Comparison of ENCODE assay signal across 8 cellular contexts in genomic region chr17:7328840-7329359, GRCh38. TPM values are rescaled to one million over a fixed set of nuclear protein-coding genes. Genes with fewer than 3 reads are reported as not detected.
DNase-seq lines count a peak whose midpoint lies in the region; ATAC-seq and TF ChIP-seq lines count a peak whose summit lies in the region.

Gene NEURL4, minus strand, starts transcription at chr17:7329335. Its CDS starts 23 bp downstream, at chr17:7329312.

- H3K27ac ChIP-seq in VCaP: peak within 1 kb of the TSS; percentile 74
- peak within 1 kb of the TSS; percentile 94 for H3K27ac ChIP-seq in parathyroid adenoma

- H3K9me3 ChIP-seq in parathyroid adenoma (ENCODE audit: control insufficient read depth, low read length): no peaks in the 10 kb centered on the region

- peak within 1 kb of the TSS; percentile 97 for H3K4me2 ChIP-seq in parathyroid adenoma (ENCODE audit: low read length)

- no peak for TF ChIP-seq CTCF in VCaP (conservative IDR thresholded peaks at IDR 0.05)
- no peak for TF ChIP-seq CTCF in parathyroid adenoma (IDR thresholded peaks at IDR 0.05)

- H3K9ac ChIP-seq in parathyroid adenoma: peak within 1 kb of the TSS; percentile 8

- H3K4me1 ChIP-seq in parathyroid adenoma: peaks cover 9% of the 10 kb centered on the region

- H2AFZ ChIP-seq in parathyroid adenoma: peak within 1 kb of the TSS; percentile 81

- H3K27me3 ChIP-seq in parathyroid adenoma (ENCODE audit: control insufficient read depth, insufficient read depth, low read length): no peaks in the 10 kb centered on the region

- no peaks in the 10 kb centered on the region for H3K36me3 ChIP-seq in parathyroid adenoma (ENCODE audit: control insufficient read depth, insufficient read depth, low read length)

- H3K4me3 ChIP-seq in parathyroid adenoma (ENCODE audit: low read depth, low read length): peak within 1 kb of the TSS; percentile 95

- peak; percentile 77 for DNase-seq in NCI-H748 (lab: John Stamatoyannopoulos, UW; ENCODE audit: unreplicated experiment)
- no peak for DNase-seq in NCI-H748 treated with DMSO at 0.1 percent for 48 hours (lab: John Stamatoyannopoulos, UW)
- no peak for DNase-seq in glomerular endothelial cell (ENCODE audit: extremely low read depth, low read depth, low spot score)
- DNase-seq in NCI-H82 treated with DMSO at 0.1 percent for 48 hours (lab: John Stamatoyannopoulos, UW; ENCODE audit: unreplicated experiment): no peak
- no peak for DNase-seq in NCI-H82 (lab: John Stamatoyannopoulos, UW)

- ATAC-seq in HG03060 (IDR thresholded peaks at IDR 0.05; ENCODE audit: low read depth, unreplicated experiment): peak; percentile 11

- H3K79me2 ChIP-seq in parathyroid adenoma: peaks cover 2% of the 10 kb centered on the region

RNA-seq across cellular contexts. Expression of gene NEURL4, which starts in this region (rescaled TPM):
- total RNA-seq in glomerular endothelial cell: 15.5 and 16.4 TPM in 2 replicates
